1 cellular context compared by ENCODE assay signal in genomic region chr5:79514391-79515105, GRCh38.
A peak's percentile ranks its signal among the peaks of the same experiment; 100 is the strongest.
TF ChIP-seq lines count a peak whose summit lies in the region.

No MANE protein-coding gene starts in this region.

TF ChIP-seq in HepG2, 621 proteins besides CTCF, POLR2A, EP300 and RAD21 (continued from another document and continues in another):
- TF ChIP-seq CBX2 (IDR thresholded peaks at IDR 0.05; ENCODE audit: low read depth, low read length) (0 out of 2 replicates have a peak, but pooled peaks have one; percentile 38), CBX2 (CRISPR knock-in tag; IDR thresholded peaks at IDR 0.05; ENCODE audit: low read depth) (no peak), ZNF138 (CRISPR knock-in tag; IDR thresholded peaks at IDR 0.05; ENCODE audit: low read depth) (no peak), ZZZ3 (CRISPR knock-in tag; IDR thresholded peaks at IDR 0.05; ENCODE audit: borderline replicate concordance) (0 out of 2 replicates have a peak, but pooled peaks have one; percentile 72), RFX5 (IDR thresholded peaks at IDR 0.05; ENCODE audit: low read depth, low read length) (0 out of 2 replicates have a peak, but pooled peaks have one; percentile 52), ZNF782 (CRISPR knock-in tag; IDR thresholded peaks at IDR 0.05; ENCODE audit: borderline replicate concordance) (peak; percentile 89), ZNF547 (CRISPR knock-in tag; IDR thresholded peaks at IDR 0.05) (no peak), ZNF598 (CRISPR knock-in tag; IDR thresholded peaks at IDR 0.05; ENCODE audit: borderline replicate concordance) (no peak), PAWR (CRISPR knock-in tag; IDR thresholded peaks at IDR 0.05; ENCODE audit: borderline replicate concordance) (no peak), SNRNP70 (IDR thresholded peaks at IDR 0.05; ENCODE audit: low read depth, low read length) (no peak), ZNF513 (CRISPR knock-in tag; conservative IDR thresholded peaks at IDR 0.05) (no peak), ZNF749 (CRISPR knock-in tag; IDR thresholded peaks at IDR 0.05; ENCODE audit: borderline replicate concordance) (no peak), ZFP91 (CRISPR knock-in tag; IDR thresholded peaks at IDR 0.05; ENCODE audit: borderline replicate concordance) (peak; percentile 92), PLRG1 (conservative IDR thresholded peaks at IDR 0.05) (no peak), ZBTB3 (CRISPR knock-in tag; IDR thresholded peaks at IDR 0.05; ENCODE audit: borderline replicate concordance, low read depth) (no peak; the same call in 1 of the 2 replicates), ELF3 (CRISPR knock-in tag; IDR thresholded peaks at IDR 0.05) (peak; percentile 92), TCF7 (IDR thresholded peaks at IDR 0.05; ENCODE audit: low read depth) (no peak), THAP7 (CRISPR knock-in tag; IDR thresholded peaks at IDR 0.05) (no peak), SKI (IDR thresholded peaks at IDR 0.05; ENCODE audit: partially characterized antibody) (no peak), ZXDC (CRISPR knock-in tag; IDR thresholded peaks at IDR 0.05) (no peak), XRCC5 (optimal IDR thresholded peaks at IDR 0.05; ENCODE audit: low read length) (no peak), ZNF879 (CRISPR knock-in tag; IDR thresholded peaks at IDR 0.05) (no peak), NFATC3 (CRISPR knock-in tag; IDR thresholded peaks at IDR 0.05) (no peak), ZNF800 (CRISPR knock-in tag; IDR thresholded peaks at IDR 0.05) (no peak), PAXIP1 (CRISPR knock-in tag; conservative IDR thresholded peaks at IDR 0.05) (peak; percentile 38), ZNF10 (CRISPR knock-in tag; IDR thresholded peaks at IDR 0.05; ENCODE audit: borderline replicate concordance, low read depth) (no peak), BCLAF1 (IDR thresholded peaks at IDR 0.05) (no peak), PRMT3 (CRISPR knock-in tag; IDR thresholded peaks at IDR 0.05; ENCODE audit: borderline replicate concordance, low read depth) (no peak; the same call in 1 of the 2 replicates), ZNF569 (CRISPR knock-in tag; IDR thresholded peaks at IDR 0.05; ENCODE audit: borderline replicate concordance) (no peak), ZNF746 (CRISPR knock-in tag; IDR thresholded peaks at IDR 0.05) (no peak), ATAD3A (CRISPR knock-in tag; IDR thresholded peaks at IDR 0.05) (no peak), CEBPB (IDR thresholded peaks at IDR 0.05; ENCODE audit: borderline replicate concordance, low read depth, low read length) (no peak), BORCS8-MEF2B (CRISPR knock-in tag; IDR thresholded peaks at IDR 0.05) (no peak; the same call in 1 of the 2 replicates), TP53 (CRISPR knock-in tag; conservative IDR thresholded peaks at IDR 0.05) (no peak), MEIS2 (CRISPR knock-in tag; IDR thresholded peaks at IDR 0.05) (no peak; the same call in 1 of the 2 replicates), THAP11 (CRISPR knock-in tag; IDR thresholded peaks at IDR 0.05) (peak; percentile 83), GMEB2 (CRISPR knock-in tag; IDR thresholded peaks at IDR 0.05; ENCODE audit: low read depth) (peak; percentile 92), FOXJ3 (CRISPR knock-in tag; IDR thresholded peaks at IDR 0.05; ENCODE audit: borderline replicate concordance) (no peak), ZNF775 (CRISPR knock-in tag; IDR thresholded peaks at IDR 0.05; ENCODE audit: borderline replicate concordance) (no peak), ZNF580 (CRISPR knock-in tag; IDR thresholded peaks at IDR 0.05; ENCODE audit: borderline replicate concordance, low read depth) (peak; percentile 92), ZFP1 (CRISPR knock-in tag; IDR thresholded peaks at IDR 0.05) (no peak), ZNF75D (CRISPR knock-in tag; IDR thresholded peaks at IDR 0.05; ENCODE audit: borderline replicate concordance) (no peak), ARNTL (CRISPR knock-in tag; IDR thresholded peaks at IDR 0.05) (peak; percentile 80), KMT2A (CRISPR knock-in tag; IDR thresholded peaks at IDR 0.05) (peak; percentile 89), ZMYM2 (CRISPR knock-in tag; IDR thresholded peaks at IDR 0.05) (peak; percentile 91)
